6 cellular contexts compared by ENCODE assay signal in the genomic region with DNA sequence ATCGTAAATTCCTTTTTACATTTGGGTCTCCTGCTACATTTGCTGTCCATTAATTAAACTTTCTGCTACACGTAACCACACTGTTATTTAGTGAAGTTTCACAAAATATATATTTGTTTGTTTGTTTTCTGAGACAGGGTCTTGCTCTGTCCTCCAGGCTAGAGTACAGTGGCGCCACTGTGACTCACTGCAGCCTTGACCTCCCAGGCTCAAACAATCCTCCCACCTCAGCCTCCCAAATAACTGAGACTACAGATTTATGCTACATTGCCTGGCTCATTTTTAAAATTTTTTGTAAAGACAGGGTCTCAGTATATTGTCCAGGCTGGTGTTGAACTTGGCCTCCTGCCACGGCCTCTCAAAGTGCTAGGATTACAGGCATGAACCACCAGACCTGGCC.
"Had no signal": no experiment of that assay in that cellular context is flagged by ENCODE, and none has a peak within 500 bp of the region (broad histone marks: within the 10 kb centered on the region; RNA-seq: fewer than 3 reads in every experiment).

No MANE protein-coding gene starts in this region.

- H3K4me3 ChIP-seq: GM12878 had no signal

- DNase-seq: GDM1, GF-D8 had no signal

- ATAC-seq: GM12878 had no signal

- FAIRE-seq: G401.6, GM12878, GM12892, GM18507 had no signal
